ENCODE assay signal across 17 cellular contexts in the genomic region with DNA sequence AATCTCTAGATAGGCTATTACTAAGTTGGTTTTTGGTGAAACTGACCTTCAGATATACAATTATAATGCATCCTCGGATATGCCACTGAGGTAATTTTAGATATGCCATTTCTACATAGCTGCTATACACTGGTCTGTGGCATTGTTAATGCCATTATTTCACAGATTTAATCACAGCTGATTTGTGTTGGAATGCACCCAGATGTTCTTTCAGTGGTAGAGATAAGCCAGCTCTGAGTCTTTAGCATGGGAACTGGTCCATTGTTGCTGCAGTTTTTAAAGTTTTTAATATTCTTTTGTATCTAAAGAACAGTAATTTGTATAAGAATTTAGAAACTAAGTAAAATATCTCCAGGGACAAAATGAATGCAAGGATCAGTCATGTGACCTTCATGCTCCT. TPM values are rescaled to one million over a fixed set of nuclear protein-coding genes. Genes with fewer than 3 reads are reported as not detected.
A peak's percentile ranks its signal among the peaks of the same experiment; 100 is the strongest.
DNase-seq lines count a peak whose midpoint lies in the region; ATAC-seq and TF ChIP-seq lines count a peak whose summit lies in the region.
"Had no signal": no experiment of that assay in that cellular context is flagged by ENCODE, and none has a peak within 500 bp of the region (broad histone marks: within the 10 kb centered on the region; RNA-seq: fewer than 3 reads in every experiment).

No MANE protein-coding gene starts in this region.

- in situ Hi-C loops in HAP-1 (cut with MboI; ENCODE audit: low sequenced_read_pairs): no loop called here

- H3K27me3 ChIP-seq in HAP-1 (ENCODE audit: low read depth) (no peaks in the 10 kb centered on the region), stomach (no peaks in the 10 kb centered on the region)

- CTCF ChIA-PET in activated CD8-positive, alpha-beta T cell treated with anti-CD3 and anti-CD28 coated beads, Interleukin-2, amount 10 ng/mL, durations not matched to agents 7 days and 5 days (lab: Charles Lee): interaction anchor here (1.0 to 1.2 kb wide), 2 partner anchors 31 kb away, joined by 3 read pairs; no protein-coding TSS in a partner anchor

- H3K27ac Mint-ChIP-seq in activated CD8-positive, alpha-beta T cell treated with anti-CD3 and anti-CD28 coated beads, Interleukin-2, amount 10 ng/mL, durations not matched to agents 7 days and 5 days: no peak overlapping the region
- H3K27ac Mint-ChIP-seq: CD4-positive, alpha-beta T cell; H9 had no signal

- peaks cover 2% of the 10 kb centered on the region for H3K36me3 Mint-ChIP-seq in activated CD8-positive, alpha-beta T cell treated with anti-CD3 and anti-CD28 coated beads, Interleukin-2, amount 10 ng/mL, durations not matched to agents 7 days and 5 days (ENCODE audit: low read depth)

- POLR2A ChIA-PET in activated CD8-positive, alpha-beta T cell treated with anti-CD3 and anti-CD28 coated beads, Interleukin-2, amount 10 ng/mL, durations not matched to agents 7 days and 5 days (lab: Charles Lee): no interaction called here

- TF ChIP-seq EP300 in stomach (IDR thresholded peaks at IDR 0.05): no peak

- peak; percentile 46 to 87 for DNase-seq in HAP-1 (ENCODE audit: low spot score in 2 of 2)
- DNase-seq in NCI-H82 treated with DMSO at 0.1 percent for 48 hours (lab: John Stamatoyannopoulos, UW; ENCODE audit: unreplicated experiment): peak; percentile 18
- peak; percentile 27 for DNase-seq in amniotic epithelial cell (ENCODE audit: low read depth)
- peak; percentile 16 for DNase-seq in fibroblast of pulmonary artery (ENCODE audit: low read depth)
- DNase-seq in stomach: no peak
- no peak for DNase-seq in activated CD8-positive, alpha-beta T cell treated with anti-CD3 and anti-CD28 coated beads, Interleukin-2, amount 10 ng/mL, durations not matched to agents 7 days and 5 days
- no peak for DNase-seq in DMS79 (lab: John Stamatoyannopoulos, UW)
- no peak for DNase-seq in stimulated activated CD4-positive, alpha-beta T cell treated with anti-CD3 and anti-CD28 coated beads, Interleukin-2, amount 100 ng/mL, for 48 hours
- DNase-seq: AML-193; Caco-2; CD4-positive, alpha-beta T cell; DMS153; DMS79 treated with DMSO at 0.1 percent for 48 hours; GF-D8; GOT3; H9 had no signal

- no peak overlapping the region for H3K27ac ChIP-seq in stomach
- H3K27ac ChIP-seq: C4-2B had no signal

- H3K4me1 Mint-ChIP-seq in activated CD8-positive, alpha-beta T cell treated with anti-CD3 and anti-CD28 coated beads, Interleukin-2, amount 10 ng/mL, durations not matched to agents 7 days and 5 days (ENCODE audit: low read depth): peaks cover 9% of the 10 kb centered on the region

- no peak for ATAC-seq in activated CD8-positive, alpha-beta T cell treated with anti-CD3 and anti-CD28 coated beads, Interleukin-2, amount 10 ng/mL, durations not matched to agents 7 days and 5 days

- WGBS in stomach, 5 donors: 29 to 60% (median 37%) methylated on average over 1 of the region's 1 CpG

- H3K4me3 ChIP-seq in HAP-1: no peak overlapping the region
- no peak overlapping the region for H3K4me3 ChIP-seq in fibroblast of pulmonary artery (replicated peaks; ENCODE audit: low read depth, low read length)
- no peak overlapping the region for H3K4me3 ChIP-seq in stomach

- H3K27me3 Mint-ChIP-seq in activated CD8-positive, alpha-beta T cell treated with anti-CD3 and anti-CD28 coated beads, Interleukin-2, amount 10 ng/mL, durations not matched to agents 7 days and 5 days (ENCODE audit: low read depth): no peaks in the 10 kb centered on the region
- H3K27me3 Mint-ChIP-seq: CD4-positive, alpha-beta T cell had no signal

- TF ChIP-seq CTCF in fibroblast of pulmonary artery (IDR thresholded peaks at IDR 0.05; ENCODE audit: low read length, missing control alignments): no peak
- no peak for TF ChIP-seq CTCF in stomach (IDR thresholded peaks at IDR 0.05)

- no peak for TF ChIP-seq POLR2A in stomach (IDR thresholded peaks at IDR 0.05)

- H3K4me3 Mint-ChIP-seq in activated CD8-positive, alpha-beta T cell treated with anti-CD3 and anti-CD28 coated beads, Interleukin-2, amount 10 ng/mL, durations not matched to agents 7 days and 5 days: no peak overlapping the region
- H3K4me3 Mint-ChIP-seq: CD4-positive, alpha-beta T cell; H9 had no signal

- H3K9me3 ChIP-seq in HAP-1 (no peaks in the 10 kb centered on the region), stomach (no peaks in the 10 kb centered on the region)
- H3K9me3 ChIP-seq: Caco-2 had no signal

- no peaks in the 10 kb centered on the region for H3K9me3 Mint-ChIP-seq in activated CD8-positive, alpha-beta T cell treated with anti-CD3 and anti-CD28 coated beads, Interleukin-2, amount 10 ng/mL, durations not matched to agents 7 days and 5 days (ENCODE audit: insufficient read depth)
- H3K9me3 Mint-ChIP-seq: CD4-positive, alpha-beta T cell; H9 had no signal

- intact Hi-C loops in stomach (cut with DNase I; ENCODE audit: low total_unique reads): no loop called here

- H3K36me3 ChIP-seq in HAP-1 (replicated peaks) (no peaks in the 10 kb centered on the region), stomach (peaks cover 0 to 12% (median 7%) of the 10 kb centered on the region in 4 donors)

- H3K4me1 ChIP-seq in HAP-1 (peaks cover 34% of the 10 kb centered on the region), stomach (peaks cover 2 to 52% (median 23%) of the 10 kb centered on the region in 4 donors)
- H3K4me1 ChIP-seq: Caco-2 had no signal

RNA-seq across cellular contexts. Expression of gene TMX4, which starts 6.8 kb away (rescaled TPM):
- total RNA-seq in stomach: 100 to 1,000 TPM in 1 of 5 donors, 10 to 100 TPM in 4; 11.7 to 153 (median 47.2) TPM
- 1 to 10 TPM; 5.7 to 9.3 (median 8.0) TPM for polyA plus RNA-seq in stomach
- 10 to 100 TPM; 24.9 to 31.6 TPM for total RNA-seq in activated CD8-positive, alpha-beta T cell treated with anti-CD3 and anti-CD28 coated beads, Interleukin-2, amount 10 ng/mL, durations not matched to agents 7 days and 5 days

Comparison
In these comparisons a context has a peak if more than half of its experiments do, and no peak if none do; other contexts are left out.
1. DNase-seq: peak in HAP-1 (2 of 2), NCI-H82 treated with DMSO at 0.1 percent for 48 hours (single experiment), amniotic epithelial cell (single experiment) and fibroblast of pulmonary artery (single experiment); none in stomach (single experiment), activated CD8-positive, alpha-beta T cell treated with anti-CD3 and anti-CD28 coated beads, Interleukin-2, amount 10 ng/mL, durations not matched to agents 7 days and 5 days (single experiment), DMS79 (single experiment) and stimulated activated CD4-positive, alpha-beta T cell treated with anti-CD3 and anti-CD28 coated beads, Interleukin-2, amount 100 ng/mL, for 48 hours (0 of 2).